ENCODE assay signal across 8 cellular contexts in the genomic region with DNA sequence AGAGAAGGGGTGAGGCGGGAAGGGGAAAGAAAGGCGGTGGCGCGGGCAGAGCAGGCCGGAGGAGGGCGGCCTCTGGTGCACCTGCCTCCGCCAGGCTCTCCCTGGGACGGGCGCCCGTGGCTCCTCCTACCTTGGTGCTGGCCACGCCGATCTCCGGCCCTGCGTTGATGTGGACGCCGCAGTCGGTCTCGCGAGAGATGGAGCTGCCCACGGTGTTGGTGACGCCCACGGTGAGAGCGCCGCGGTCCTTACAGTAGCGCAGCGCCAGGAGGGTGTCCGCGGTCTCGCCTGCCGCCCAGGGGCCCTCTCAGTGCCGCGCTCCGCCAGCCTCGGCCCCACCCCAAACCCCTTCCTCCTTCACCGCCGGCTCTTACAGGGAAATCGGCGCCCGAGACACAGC. TPM values are rescaled to one million over a fixed set of nuclear protein-coding genes. Genes with fewer than 3 reads are reported as not detected.
A peak's percentile ranks its signal among the peaks of the same experiment; 100 is the strongest.
DNase-seq lines count a peak whose midpoint lies in the region; ATAC-seq, FAIRE-seq and TF ChIP-seq lines count a peak whose summit lies in the region.
"Had no signal": no experiment of that assay in that cellular context is flagged by ENCODE, and none has a peak within 500 bp of the region (broad histone marks: within the 10 kb centered on the region; RNA-seq: fewer than 3 reads in every experiment).

No MANE protein-coding gene starts in this region.

- in situ Hi-C loops in gastrocnemius medialis (cut with MboI; ENCODE audit: low sequenced_read_pairs in 4 of 4), result no loop called here

- no peak for TF ChIP-seq POLR2A in gastrocnemius medialis (IDR thresholded peaks at IDR 0.05)

- H2AFZ ChIP-seq in astrocyte (ENCODE audit: low read depth, low read length), result no peak overlapping the region

- H3K4me3 ChIP-seq in astrocyte (ENCODE audit: insufficient read depth, low read depth, low read length) (peak overlapping the region; percentile 24), aorta (ENCODE audit: low read length in 2 of 2) (no peak overlapping the region), gastrocnemius medialis (peak overlapping the region in 1 of 4 donors; percentile 35)

- peak overlapping the region; percentile 58 for H3K9ac ChIP-seq in astrocyte (ENCODE audit: low read length)

- no peak for FAIRE-seq in astrocyte (lab: Jason Lieb, UNC)

- H3K9me3 ChIP-seq in astrocyte (ENCODE audit: insufficient read depth, low read depth, low read length), result no peaks in the 10 kb centered on the region
- no peaks in the 10 kb centered on the region for H3K9me3 ChIP-seq in aorta (ENCODE audit: control insufficient read depth, low read length)
- no peaks in the 10 kb centered on the region for H3K9me3 ChIP-seq in gastrocnemius medialis
- H3K9me3 ChIP-seq: Peyer's patch had no signal

- DNase-seq in H4 (ENCODE audit: low spot score), result peak; percentile 91
- DNase-seq in NCI-H82 (lab: John Stamatoyannopoulos, UW), result peak; percentile 93
- DNase-seq in astrocyte (ENCODE audit: low read depth), result no peak
- peak; percentile 87 for DNase-seq in mucosa of gallbladder (ENCODE audit: low spot score)
- DNase-seq in aorta, result peak in 1 of 2 donors; percentile 87
- no peak for DNase-seq in SHP77 treated with DMSO at 0.1 percent for 48 hours (lab: John Stamatoyannopoulos, UW)
- no peak for DNase-seq in gastrocnemius medialis

- H3K4me1 ChIP-seq in astrocyte (ENCODE audit: insufficient read depth, low read length) (no peaks in the 10 kb centered on the region), aorta (ENCODE audit: control insufficient read depth in 1 of 2, insufficient read depth in 2 of 2, low read length in 2 of 2) (no peaks in the 10 kb centered on the region), gastrocnemius medialis (no peaks in the 10 kb centered on the region)
- H3K4me1 ChIP-seq: Peyer's patch had no signal

- peaks cover 11% of the 10 kb centered on the region for H4K20me1 ChIP-seq in astrocyte (ENCODE audit: insufficient read depth, low read length)

- H3K36me3 Mint-ChIP-seq in astrocyte (ENCODE audit: low read depth, unreplicated experiment), result peaks cover 6% of the 10 kb centered on the region

- H3K27ac Mint-ChIP-seq in astrocyte (ENCODE audit: unreplicated experiment), result no peak overlapping the region

- intact Hi-C loops in aorta (cut with DNase I), result no loop called here
- intact Hi-C loops in gastrocnemius medialis (cut with DNase I; ENCODE audit: low total_unique reads), result no loop called here

- peak; percentile 91 for ATAC-seq in aorta (ENCODE audit: low FRiP score)
- no peak for ATAC-seq in gastrocnemius medialis

- 79 to 86% methylated on average over 36 to 40 of the region's 40 CpGs for WGBS in aorta, 2 donors

- TF ChIP-seq CTCF in astrocyte (IDR thresholded peaks at IDR 0.05; ENCODE audit: insufficient read depth, low read depth, low read length) (no peak), gastrocnemius medialis (IDR thresholded peaks at IDR 0.05 in 4 of 5, conservative IDR thresholded peaks at IDR 0.05 in 1 of 5) (no peak)

- H3K4me2 ChIP-seq in astrocyte (ENCODE audit: low read length), result peak overlapping the region; percentile 44

- H3K79me2 ChIP-seq in astrocyte (ENCODE audit: insufficient read depth, low read length), result no peaks in the 10 kb centered on the region

- H3K27me3 Mint-ChIP-seq in astrocyte (ENCODE audit: low read depth, unreplicated experiment), result no peaks in the 10 kb centered on the region

- H3K9me3 Mint-ChIP-seq in astrocyte (ENCODE audit: unreplicated experiment), result no peaks in the 10 kb centered on the region

- H3K4me1 Mint-ChIP-seq in astrocyte (ENCODE audit: low read depth, unreplicated experiment), result no peaks in the 10 kb centered on the region

- H3K27ac ChIP-seq in astrocyte (ENCODE audit: low read depth, low read length) (no peak overlapping the region), aorta (ENCODE audit: low read depth in 1 of 2, low read length in 2 of 2) (no peak overlapping the region), gastrocnemius medialis (no peak overlapping the region)

- peaks cover 30% of the 10 kb centered on the region for H3K36me3 ChIP-seq in astrocyte (ENCODE audit: insufficient read depth, low read length)
- H3K36me3 ChIP-seq in aorta (ENCODE audit: control insufficient read depth in 1 of 2, insufficient read depth in 2 of 2, low read length in 1 of 2), result no peaks in the 10 kb centered on the region
- H3K36me3 ChIP-seq in gastrocnemius medialis, result no peaks in the 10 kb centered on the region
- H3K36me3 ChIP-seq: Peyer's patch had no signal

- H3K27me3 ChIP-seq in astrocyte (ENCODE audit: insufficient read depth, low read length) (no peaks in the 10 kb centered on the region), aorta (ENCODE audit: control insufficient read depth in 1 of 2, insufficient read depth in 2 of 2, low read length in 1 of 2) (no peaks in the 10 kb centered on the region), gastrocnemius medialis (no peaks in the 10 kb centered on the region)
- H3K27me3 ChIP-seq: Peyer's patch had no signal

- peak overlapping the region; percentile 57 for H3K4me3 Mint-ChIP-seq in astrocyte (ENCODE audit: unreplicated experiment)

RNA-seq across cellular contexts. Expression of gene MAPK9, which starts 21.8 kb away (rescaled TPM):
- 30.2 and 34.3 TPM in 2 replicates for total RNA-seq in H4 (2014; rRNA removed; shearing (Covaris generic))
- total RNA-seq in astrocyte, result 31.6 and 34.0 TPM in 2 replicates
- total RNA-seq in mucosa of gallbladder, result 36.1 TPM
- total RNA-seq in aorta, result 10 to 100 TPM; 31.4 to 36.4 TPM
- 10 to 100 TPM; 15.8 to 22.0 TPM for polyA plus RNA-seq in aorta
- total RNA-seq in gastrocnemius medialis, result 10 to 100 TPM; 18.3 to 27.0 (median 23.9) TPM

RNA-seq across cellular contexts. Expression of gene GFPT2, which starts 39.5 kb away (rescaled TPM):
- 16.4 and 18.8 TPM in 2 replicates for total RNA-seq in H4 (2014; rRNA removed; shearing (Covaris generic))
- total RNA-seq in astrocyte, result 14.6 and 19.0 TPM in 2 replicates
- 9.4 TPM for total RNA-seq in mucosa of gallbladder
- total RNA-seq in aorta, result 10 to 100 TPM; 60.1 to 60.2 TPM
- 1 to 10 TPM; 1.1 to 3.7 TPM for polyA plus RNA-seq in aorta
- 1 to 10 TPM; 2.1 to 5.5 (median 4.1) TPM for total RNA-seq in gastrocnemius medialis

Comparison
In these comparisons a context has a peak if more than half of its experiments do, and no peak if none do; other contexts are left out.
1. DNase-seq: peak in H4 (single experiment), NCI-H82 (single experiment) and mucosa of gallbladder (single experiment); none in astrocyte (single experiment), SHP77 treated with DMSO at 0.1 percent for 48 hours (single experiment) and gastrocnemius medialis (0 of 2).